Comparison of ENCODE assay signal across 2 cellular contexts in the genomic region with DNA sequence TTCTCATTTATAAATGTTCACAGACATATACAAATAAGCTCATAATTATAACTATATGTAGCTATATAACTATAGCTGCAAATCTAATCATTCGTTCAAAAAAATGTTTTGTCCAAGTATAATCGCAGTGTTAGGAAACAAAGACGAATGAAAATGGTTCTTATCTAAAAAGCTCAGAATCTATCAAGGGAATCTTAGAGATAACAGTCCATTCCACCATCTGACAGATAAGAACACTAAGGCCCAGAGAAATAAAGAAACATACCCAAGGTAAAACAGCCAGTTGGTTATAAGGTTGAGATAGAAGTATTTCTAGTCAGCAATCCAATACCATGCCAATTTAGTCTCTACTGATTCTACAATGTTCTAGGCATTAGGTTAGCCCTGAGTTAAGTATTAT.
TF ChIP-seq lines count a peak whose summit lies in the region.

No MANE protein-coding gene starts in this region.

TF ChIP-seq in SK-N-SH, 30 proteins besides CTCF, POLR2A, EP300 and RAD21 (continued from another document):
- TF ChIP-seq, protein P1, sequence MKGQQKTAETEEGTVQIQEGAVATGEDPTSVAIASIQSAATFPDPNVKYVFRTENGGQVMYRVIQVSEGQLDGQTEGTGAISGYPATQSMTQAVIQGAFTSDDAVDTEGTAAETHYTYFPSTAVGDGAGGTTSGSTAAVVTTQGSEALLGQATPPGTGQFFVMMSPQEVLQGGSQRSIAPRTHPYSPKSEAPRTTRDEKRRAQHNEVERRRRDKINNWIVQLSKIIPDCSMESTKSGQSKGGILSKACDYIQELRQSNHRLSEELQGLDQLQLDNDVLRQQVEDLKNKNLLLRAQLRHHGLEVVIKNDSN (IDR thresholded peaks at IDR 0.05; ENCODE audit: borderline replicate concordance, low read depth), result no peak
- TF ChIP-seq GATA2 (CRISPR knock-in tag; IDR thresholded peaks at IDR 0.05) (peak; percentile 60; the same call in 1 of the 2 replicates), CHD2 (IDR thresholded peaks at IDR 0.05; ENCODE audit: low read length, partially characterized antibody) (no peak), TAF1 (IDR thresholded peaks at IDR 0.05; ENCODE audit: borderline replicate concordance, low read depth, low read length) (no peak), RXRA (IDR thresholded peaks at IDR 0.05; ENCODE audit: borderline replicate concordance, low read depth) (no peak), MEF2A (IDR thresholded peaks at IDR 0.05; ENCODE audit: borderline replicate concordance, low read depth) (no peak)

TF ChIP-seq in SK-N-SH treated with all-trans-retinoic acid at 6 μM for 48 hours, 23 proteins besides CTCF, POLR2A, EP300 and RAD21 (continued from another document):
- TF ChIP-seq TSHZ2 (CRISPR knock-in tag; IDR thresholded peaks at IDR 0.05) (no peak), ZFP30 (CRISPR knock-in tag; IDR thresholded peaks at IDR 0.05) (no peak), OSR1 (CRISPR knock-in tag; IDR thresholded peaks at IDR 0.05) (no peak), ZFP3 (CRISPR knock-in tag; IDR thresholded peaks at IDR 0.05) (no peak), RARB (CRISPR knock-in tag; IDR thresholded peaks at IDR 0.05) (no peak)
TF ChIP-seq in SK-N-SH treated with all-trans-retinoic acid at 6 μM for 48 hours: peak in this region for 0.
